Comparison of ENCODE assay signal across 32 cellular contexts in genomic region chr3:179541094-179541493, GRCh38.
"Had no signal": no experiment of that assay in that cellular context is flagged by ENCODE, and none has a peak within 500 bp of the region (broad histone marks: within the 10 kb centered on the region; RNA-seq: fewer than 3 reads in every experiment).

No MANE protein-coding gene starts in this region.

- H3K4me3 Mint-ChIP-seq: dendritic cell treated with granulocyte-macrophage colony-stimulating factor and Interleukin-4, amounts not matched to agents 40 ng/mL and 50 ng/mL, for 4 days; endodermal cell; immature natural killer cell; naive thymus-derived CD4-positive, alpha-beta T cell; nephron; stimulated activated effector memory CD8-positive, alpha-beta T cell treated with anti-CD3 and anti-CD28 coated beads, Interleukin-12 subunit alpha, Interleukin-12 subunit beta, amount 100 ng/mL, for 72 hours; type B pancreatic cell had no signal

- H3K4me3 ChIP-seq: colonic mucosa, ovary, psoas muscle, sigmoid colon, stomach, testis, tibial artery, uterus had no signal

- H3K4me1 ChIP-seq: colonic mucosa, psoas muscle, sigmoid colon, testis, tibial artery, uterus had no signal

- DNase-seq: colonic mucosa; effector CD8-positive, alpha-beta T cell; hypothalamus; immature natural killer cell; islet precursor cell; kidney glomerular epithelial cell; left colon; mammary epithelial cell; mesendoderm; midbrain; naive thymus-derived CD4-positive, alpha-beta T cell; nucleus accumbens; ovary; posterior cingulate gyrus; psoas muscle; right cardiac atrium; sigmoid colon; stimulated activated CD4-positive, alpha-beta T cell treated with anti-CD3 and anti-CD28 coated beads, Interleukin-2, amount 100 ng/mL, for 24 hours; stimulated activated CD4-positive, alpha-beta T cell treated with anti-CD3 and anti-CD28 coated beads, Interleukin-4, amount 100 ng/mL, for 24 hours; stimulated activated naive CD4-positive, alpha-beta T cell treated with Interleukin-2 at 50 U/mL for 16 hours; stomach; testis; tibial artery; uterus had no signal

- H3K9me3 ChIP-seq: colonic mucosa, ovary, psoas muscle, sigmoid colon, stomach, testis, tibial artery, uterus had no signal

- H3K9me3 Mint-ChIP-seq: dendritic cell treated with granulocyte-macrophage colony-stimulating factor and Interleukin-4, amounts not matched to agents 40 ng/mL and 50 ng/mL, for 4 days; endodermal cell; immature natural killer cell; nephron; stimulated activated effector memory CD8-positive, alpha-beta T cell treated with anti-CD3 and anti-CD28 coated beads, Interleukin-12 subunit alpha, Interleukin-12 subunit beta, amount 100 ng/mL, for 72 hours; type B pancreatic cell had no signal

- H3K27ac ChIP-seq: colonic mucosa, epithelial cell of prostate, ovary, psoas muscle, sigmoid colon, stomach, testis, tibial artery, uterus had no signal

- H3K27me3 ChIP-seq: colonic mucosa, ovary, sigmoid colon, stomach, testis, tibial artery, uterus had no signal

- H3K27me3 Mint-ChIP-seq: dendritic cell treated with granulocyte-macrophage colony-stimulating factor and Interleukin-4, amounts not matched to agents 40 ng/mL and 50 ng/mL, for 4 days; type B pancreatic cell had no signal

- H3K4me1 Mint-ChIP-seq: endodermal cell; immature natural killer cell; naive thymus-derived CD4-positive, alpha-beta T cell; nephron; stimulated activated effector memory CD8-positive, alpha-beta T cell treated with anti-CD3 and anti-CD28 coated beads, Interleukin-12 subunit alpha, Interleukin-12 subunit beta, amount 100 ng/mL, for 72 hours had no signal

- FAIRE-seq: frontal cortex had no signal

- H3K36me3 ChIP-seq: colonic mucosa, ovary, sigmoid colon, stomach, tibial artery, uterus had no signal

- H3K27ac Mint-ChIP-seq: dendritic cell treated with granulocyte-macrophage colony-stimulating factor and Interleukin-4, amounts not matched to agents 40 ng/mL and 50 ng/mL, for 4 days; endodermal cell; immature natural killer cell; naive thymus-derived CD4-positive, alpha-beta T cell; nephron; stimulated activated effector memory CD8-positive, alpha-beta T cell treated with anti-CD3 and anti-CD28 coated beads, Interleukin-12 subunit alpha, Interleukin-12 subunit beta, amount 100 ng/mL, for 72 hours; type B pancreatic cell had no signal

- ATAC-seq: esophagus mucosa; left colon; naive thymus-derived CD4-positive, alpha-beta T cell; psoas muscle; right cardiac atrium; stimulated activated effector memory CD8-positive, alpha-beta T cell treated with anti-CD3 and anti-CD28 coated beads, Interleukin-12 subunit alpha, Interleukin-12 subunit beta, amount 100 ng/mL, for 72 hours had no signal

- H3K36me3 Mint-ChIP-seq: immature natural killer cell; naive thymus-derived CD4-positive, alpha-beta T cell; stimulated activated effector memory CD8-positive, alpha-beta T cell treated with anti-CD3 and anti-CD28 coated beads, Interleukin-12 subunit alpha, Interleukin-12 subunit beta, amount 100 ng/mL, for 72 hours; type B pancreatic cell had no signal
